ENCODE assay signal across 9 cellular contexts in genomic region chrX:68571292-68572256, GRCh38.
A peak's percentile ranks its signal among the peaks of the same experiment; 100 is the strongest.
DNase-seq lines count a peak whose midpoint lies in the region; ATAC-seq and TF ChIP-seq lines count a peak whose summit lies in the region.
"Had no signal": no experiment of that assay in that cellular context is flagged by ENCODE, and none has a peak within 500 bp of the region (broad histone marks: within the 10 kb centered on the region; RNA-seq: fewer than 3 reads in every experiment).

No MANE protein-coding gene starts in this region.

- H3K4me3 Mint-ChIP-seq in stimulated activated naive CD8-positive, alpha-beta T cell treated with anti-CD3 and anti-CD28 coated beads, Interleukin-15, amount 100 ng/mL, for 72 hours = no peak overlapping the region

- no peak overlapping the region for H3K27ac Mint-ChIP-seq in stimulated activated naive CD8-positive, alpha-beta T cell treated with anti-CD3 and anti-CD28 coated beads, Interleukin-15, amount 100 ng/mL, for 72 hours

- in situ Hi-C loops in astrocyte of the spinal cord (cut with HindIII; ENCODE audit: low sequenced_read_pairs) = no loop called here

- H3K9me3 Mint-ChIP-seq in stimulated activated naive CD8-positive, alpha-beta T cell treated with anti-CD3 and anti-CD28 coated beads, Interleukin-15, amount 100 ng/mL, for 72 hours = peaks cover 5 to 7% of the 10 kb centered on the region in 2 donors

- intact Hi-C loops in Right ventricle myocardium superior (cut with DNase I) = no loop called here

- H3K27me3 Mint-ChIP-seq in stimulated activated naive CD8-positive, alpha-beta T cell treated with anti-CD3 and anti-CD28 coated beads, Interleukin-15, amount 100 ng/mL, for 72 hours = no peaks in the 10 kb centered on the region

- H3K4me3 ChIP-seq in GM12864 (ENCODE audit: low read depth, low read length) (no peak overlapping the region), astrocyte of the spinal cord (ENCODE audit: low read depth, low read length) (no peak overlapping the region)
- H3K4me3 ChIP-seq: heart right ventricle had no signal

- no peak for TF ChIP-seq CTCF in GM12864 (IDR thresholded peaks at IDR 0.05; ENCODE audit: low read depth, low read length, missing control alignments)
- no peak for TF ChIP-seq CTCF in astrocyte of the spinal cord (IDR thresholded peaks at IDR 0.05; ENCODE audit: low read depth, low read length)

- H3K4me1 Mint-ChIP-seq in stimulated activated naive CD8-positive, alpha-beta T cell treated with anti-CD3 and anti-CD28 coated beads, Interleukin-15, amount 100 ng/mL, for 72 hours = peaks cover 12% of the 10 kb centered on the region

- DNase-seq in GM12864 (ENCODE audit: low read depth) (peak; percentile 19), astrocyte of the spinal cord (ENCODE audit: low read depth, low spot score) (peak; percentile 69), cortex of kidney (lab: John Stamatoyannopoulos, UW) (no peak), Right ventricle myocardium superior (no peak), NCI-H2196 (lab: John Stamatoyannopoulos, UW; ENCODE audit: unreplicated experiment) (no peak)
- peak in 1 of 2 donors; percentile 18 for DNase-seq in stimulated activated naive CD8-positive, alpha-beta T cell treated with anti-CD3 and anti-CD28 coated beads, Interleukin-15, amount 100 ng/mL, for 72 hours
- DNase-seq: heart right ventricle had no signal

- ATAC-seq in GM21423 (IDR thresholded peaks at IDR 0.05; ENCODE audit: unreplicated experiment) = peak; percentile 84
- peak; percentile 91 for ATAC-seq in HG03565 (IDR thresholded peaks at IDR 0.05; ENCODE audit: unreplicated experiment)
- ATAC-seq in stimulated activated naive CD8-positive, alpha-beta T cell treated with anti-CD3 and anti-CD28 coated beads, Interleukin-15, amount 100 ng/mL, for 72 hours = peak; percentile 93
- no peak for ATAC-seq in Right ventricle myocardium superior (ENCODE audit: poor library complexity)

Comparison
In these comparisons a context has a peak if more than half of its experiments do, and no peak if none do; other contexts are left out.
1. DNase-seq: peak in GM12864 (single experiment) and astrocyte of the spinal cord (single experiment); none in cortex of kidney (single experiment), Right ventricle myocardium superior (single experiment) and NCI-H2196 (single experiment).